In genomic region chr17:951388-952132, GRCh38 we compare ENCODE assay signal across 8 cellular contexts. TPM values are rescaled to one million over a fixed set of nuclear protein-coding genes. Genes with fewer than 3 reads are reported as not detected.
DNase-seq lines count a peak whose midpoint lies in the region; ATAC-seq lines count a peak whose summit lies in the region.

No MANE protein-coding gene starts in this region.

- H3K4me3 ChIP-seq in skeletal muscle cell (ENCODE audit: low read depth, low read length) = no peak overlapping the region

- ATAC-seq in HG02885 (IDR thresholded peaks at IDR 0.05; ENCODE audit: poor library complexity, unreplicated experiment) = no peak

- intact Hi-C loops in cardiac septum (cut with DNase I) = no loop called here

- DNase-seq in HCEC 1CT = peak; percentile 87
- peak; percentile 86 for DNase-seq in SW480 (ENCODE audit: low spot score)
- DNase-seq in cardiac septum (ENCODE audit: low spot score) = peak; percentile 61
- DNase-seq in skeletal muscle cell (ENCODE audit: low read depth) = peak; percentile 57
- DNase-seq in GM19238 (ENCODE audit: insufficient read length, low spot score) = no peak
- no peak for DNase-seq in central memory CD4-positive, alpha-beta T cell
- DNase-seq in OCI-M2 (lab: John Stamatoyannopoulos, UW; ENCODE audit: unreplicated experiment) = no peak

RNA-seq across cellular contexts. Expression of gene NXN, which starts 28.0 kb away (rescaled TPM):
- 14.3 TPM for total RNA-seq in cardiac septum

RNA-seq across cellular contexts. Expression of gene TIMM22, which starts 45.4 kb away (rescaled TPM):
- 17.8 TPM for total RNA-seq in cardiac septum

Comparison
In these comparisons a context has a peak if more than half of its experiments do, and no peak if none do; other contexts are left out.
1. DNase-seq: peak in HCEC 1CT (single experiment), SW480 (single experiment), cardiac septum (single experiment) and skeletal muscle cell (single experiment); none in GM19238 (single experiment), central memory CD4-positive, alpha-beta T cell (single experiment) and OCI-M2 (single experiment).